In genomic region chr9:99244300-99245260, GRCh38 we compare ENCODE assay signal across 10 cellular contexts.
A peak's percentile ranks its signal among the peaks of the same experiment; 100 is the strongest.
DNase-seq lines count a peak whose midpoint lies in the region; ATAC-seq and TF ChIP-seq lines count a peak whose summit lies in the region.
"Had no signal": no experiment of that assay in that cellular context is flagged by ENCODE, and none has a peak within 500 bp of the region (broad histone marks: within the 10 kb centered on the region; RNA-seq: fewer than 3 reads in every experiment).

No MANE protein-coding gene starts in this region.

- TF ChIP-seq CTCF in RWPE1 (conservative IDR thresholded peaks at IDR 0.05; ENCODE audit: low read depth): no peak

- POLR2A ChIA-PET in RWPE1 (lab: Yijun Ruan, JAX; ENCODE audit: low non-redundant PET): no interaction called here

- CTCF ChIA-PET in RWPE1 (lab: Yijun Ruan, JAX): no interaction called here

- peak; percentile 34 for DNase-seq in OCI-M1 (lab: John Stamatoyannopoulos, UW)
- DNase-seq in GM19240 (ENCODE audit: insufficient read length, low spot score): no peak
- DNase-seq in pons (ENCODE audit: low spot score): no peak
- DNase-seq in Ammon's horn (ENCODE audit: low spot score): no peak
- no peak for DNase-seq in RWPE1 (ENCODE audit: low spot score)
- DNase-seq: psoas muscle had no signal

- no peak overlapping the region for H3K27ac ChIP-seq in RWPE1
- H3K27ac ChIP-seq: psoas muscle had no signal

- ATAC-seq in GM18498 (IDR thresholded peaks at IDR 0.05; ENCODE audit: unreplicated experiment): peak; percentile 94
- ATAC-seq in GM19468 (IDR thresholded peaks at IDR 0.05; ENCODE audit: extremely low read depth, unreplicated experiment): peak; percentile 86
- ATAC-seq in HG03066 (IDR thresholded peaks at IDR 0.05; ENCODE audit: low read depth, unreplicated experiment): peak; percentile 92
- ATAC-seq: Panc1, psoas muscle had no signal
